8 cellular contexts compared by ENCODE assay signal in the genomic region with DNA sequence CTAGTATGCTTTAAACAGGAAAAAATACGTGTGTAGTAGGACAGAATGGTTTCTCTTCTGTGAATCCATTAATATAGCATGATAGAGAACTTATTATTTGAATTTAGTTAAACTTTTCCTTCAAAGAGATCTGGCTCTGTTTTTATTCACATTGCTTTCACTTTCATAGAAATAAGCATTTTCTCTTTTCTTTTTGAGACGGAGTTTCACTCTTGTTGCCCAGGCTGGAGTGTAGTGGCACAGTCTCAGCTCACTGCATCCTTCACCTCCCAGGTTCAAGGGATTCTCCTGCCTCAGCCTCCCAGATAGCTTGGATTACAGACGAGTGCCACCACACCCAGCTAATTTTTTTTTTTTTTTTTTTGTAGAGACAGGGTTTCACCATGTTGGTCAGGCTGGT. TPM values are rescaled to one million over a fixed set of nuclear protein-coding genes. Genes with fewer than 3 reads are reported as not detected.
DNase-seq lines count a peak whose midpoint lies in the region; ATAC-seq and TF ChIP-seq lines count a peak whose summit lies in the region.
"Not testable (repeated sequence)": the region's sequence is repeated elsewhere in the genome, so short reads cannot be mapped to it uniquely, and the experiment has no call there.

No MANE protein-coding gene starts in this region.

- H3K79me2 ChIP-seq in MM.1S (ENCODE audit: low read length) = not testable (repeated sequence)

- intact Hi-C loops in natural killer cell (cut with micrococcal nuclease) = not testable (repeated sequence)

- H3K27ac ChIP-seq in CD4-positive, CD25-positive, alpha-beta regulatory T cell (ENCODE audit: insufficient read depth, low read length, poor library complexity, severe bottlenecking); MM.1S (ENCODE audit: low read length): not testable (repeated sequence)

- peak overlapping the region; percentile 42 for H3K4me3 ChIP-seq in CD4-positive, CD25-positive, alpha-beta regulatory T cell (ENCODE audit: low read depth, low read length)
- H3K4me3 ChIP-seq in MM.1S (ENCODE audit: low read length) = not testable (repeated sequence)

- POLR2A ChIA-PET in activated CD4-positive, alpha-beta T cell treated with anti-CD3 and anti-CD28 coated beads, Interleukin-2, amount 10 ng/mL, durations not matched to agents 7 days and 5 days (lab: Charles Lee) = not testable (repeated sequence)

- DNase-seq in CD4-positive, CD25-positive, alpha-beta regulatory T cell = peak in 1 of 3 donors; percentile 31
- peak; percentile 20 for DNase-seq in MM.1S
- not testable (repeated sequence) for DNase-seq in T-helper 17 cell; activated T-cell treated with anti-CD3 and anti-CD28 coated beads, Interleukin-2, amount 50 U/mL, for 24 hours; activated naive CD8-positive, alpha-beta T cell treated with anti-CD3 and anti-CD28 coated beads, Interleukin-2, amount 50 U/mL, for 24 hours; natural killer cell
- DNase-seq in activated CD4-positive, alpha-beta T cell treated with anti-CD3 and anti-CD28 coated beads, Interleukin-2, amount 10 ng/mL, durations not matched to agents 7 days and 5 days = peak; percentile 19
- DNase-seq in activated naive CD4-positive, alpha-beta T cell treated with anti-CD3 and anti-CD28 coated beads, Interleukin-2, amount 10 ng/mL, durations not matched to agents 7 days and 5 days = peak; percentile 25

- not testable (repeated sequence) for H3K27me3 ChIP-seq in CD4-positive, CD25-positive, alpha-beta regulatory T cell (ENCODE audit: control insufficient read depth, insufficient read depth, low read length); MM.1S (replicated peaks; ENCODE audit: insufficient read depth, low read length)

- TF ChIP-seq CTCF in MM.1S (IDR thresholded peaks at IDR 0.05; ENCODE audit: low read length); natural killer cell (IDR thresholded peaks at IDR 0.05): not testable (repeated sequence)

- peaks cover 78% of the 10 kb centered on the region for H3K36me3 ChIP-seq in CD4-positive, CD25-positive, alpha-beta regulatory T cell (ENCODE audit: control insufficient read depth, insufficient read depth, low read length)
- H3K36me3 ChIP-seq in MM.1S (replicated peaks; ENCODE audit: insufficient read depth, low read length) = not testable (repeated sequence)

- not testable (repeated sequence) for H3K9me3 Mint-ChIP-seq in CD4-positive, CD25-positive, alpha-beta regulatory T cell; activated CD4-positive, alpha-beta T cell treated with anti-CD3 and anti-CD28 coated beads, Interleukin-2, amount 10 ng/mL, durations not matched to agents 7 days and 5 days; activated T-cell treated with anti-CD3 and anti-CD28 coated beads, Interleukin-2, amount 50 U/mL, for 24 hours; activated naive CD4-positive, alpha-beta T cell treated with anti-CD3 and anti-CD28 coated beads, Interleukin-2, amount 10 ng/mL, durations not matched to agents 7 days and 5 days; activated naive CD8-positive, alpha-beta T cell treated with anti-CD3 and anti-CD28 coated beads, Interleukin-2, amount 50 U/mL, for 24 hours; natural killer cell

- not testable (repeated sequence) for ATAC-seq in CD4-positive, CD25-positive, alpha-beta regulatory T cell (ENCODE audit: low read depth in 2 of 2); T-helper 17 cell; activated naive CD8-positive, alpha-beta T cell treated with anti-CD3 and anti-CD28 coated beads, Interleukin-2, amount 50 U/mL, for 24 hours
- ATAC-seq in natural killer cell = peak in 1 of 3 donors; percentile 41

- not testable (repeated sequence) for H2AFZ ChIP-seq in MM.1S (ENCODE audit: low read length)

- peak overlapping the region in 1 of 3 donors; percentile 57 for H3K27ac Mint-ChIP-seq in CD4-positive, CD25-positive, alpha-beta regulatory T cell
- peak overlapping the region; percentile 75 for H3K27ac Mint-ChIP-seq in T-helper 17 cell
- peak overlapping the region; percentile 60 for H3K27ac Mint-ChIP-seq in activated CD4-positive, alpha-beta T cell treated with anti-CD3 and anti-CD28 coated beads, Interleukin-2, amount 10 ng/mL, durations not matched to agents 7 days and 5 days
- peak overlapping the region; percentile 64 for H3K27ac Mint-ChIP-seq in activated T-cell treated with anti-CD3 and anti-CD28 coated beads, Interleukin-2, amount 50 U/mL, for 24 hours
- H3K27ac Mint-ChIP-seq in activated naive CD4-positive, alpha-beta T cell treated with anti-CD3 and anti-CD28 coated beads, Interleukin-2, amount 10 ng/mL, durations not matched to agents 7 days and 5 days = peak overlapping the region; percentile 84
- peak overlapping the region; percentile 50 for H3K27ac Mint-ChIP-seq in activated naive CD8-positive, alpha-beta T cell treated with anti-CD3 and anti-CD28 coated beads, Interleukin-2, amount 50 U/mL, for 24 hours
- H3K27ac Mint-ChIP-seq in natural killer cell = peak overlapping the region; percentile 53 to 90

- H3K4me2 ChIP-seq in MM.1S (ENCODE audit: low read depth, low read length) = not testable (repeated sequence)

- peaks cover 12 to 32% (median 16%) of the 10 kb centered on the region in 4 donors for H3K4me1 Mint-ChIP-seq in CD4-positive, CD25-positive, alpha-beta regulatory T cell
- H3K4me1 Mint-ChIP-seq in T-helper 17 cell = not testable (repeated sequence)
- peaks cover 36% of the 10 kb centered on the region for H3K4me1 Mint-ChIP-seq in activated CD4-positive, alpha-beta T cell treated with anti-CD3 and anti-CD28 coated beads, Interleukin-2, amount 10 ng/mL, durations not matched to agents 7 days and 5 days
- peaks cover 24% of the 10 kb centered on the region for H3K4me1 Mint-ChIP-seq in activated T-cell treated with anti-CD3 and anti-CD28 coated beads, Interleukin-2, amount 50 U/mL, for 24 hours (ENCODE audit: low read depth)
- peaks cover 37% of the 10 kb centered on the region for H3K4me1 Mint-ChIP-seq in activated naive CD4-positive, alpha-beta T cell treated with anti-CD3 and anti-CD28 coated beads, Interleukin-2, amount 10 ng/mL, durations not matched to agents 7 days and 5 days
- H3K4me1 Mint-ChIP-seq in activated naive CD8-positive, alpha-beta T cell treated with anti-CD3 and anti-CD28 coated beads, Interleukin-2, amount 50 U/mL, for 24 hours = peaks cover 17% of the 10 kb centered on the region
- peaks cover 24 to 28% of the 10 kb centered on the region in 2 donors for H3K4me1 Mint-ChIP-seq in natural killer cell

- H4K20me1 ChIP-seq in MM.1S (ENCODE audit: insufficient read depth, low read length) = not testable (repeated sequence)

- not testable (repeated sequence) for H3K4me3 Mint-ChIP-seq in CD4-positive, CD25-positive, alpha-beta regulatory T cell; T-helper 17 cell; activated T-cell treated with anti-CD3 and anti-CD28 coated beads, Interleukin-2, amount 50 U/mL, for 24 hours; activated naive CD4-positive, alpha-beta T cell treated with anti-CD3 and anti-CD28 coated beads, Interleukin-2, amount 10 ng/mL, durations not matched to agents 7 days and 5 days; activated naive CD8-positive, alpha-beta T cell treated with anti-CD3 and anti-CD28 coated beads, Interleukin-2, amount 50 U/mL, for 24 hours
- H3K4me3 Mint-ChIP-seq in activated CD4-positive, alpha-beta T cell treated with anti-CD3 and anti-CD28 coated beads, Interleukin-2, amount 10 ng/mL, durations not matched to agents 7 days and 5 days = peak overlapping the region; percentile 12
- peak overlapping the region; percentile 68 for H3K4me3 Mint-ChIP-seq in natural killer cell

- H3K4me1 ChIP-seq in CD4-positive, CD25-positive, alpha-beta regulatory T cell (ENCODE audit: control insufficient read depth, insufficient read depth, low read length, poor library complexity, severe bottlenecking); MM.1S (ENCODE audit: low read length): not testable (repeated sequence)

- not testable (repeated sequence) for H3K9me3 ChIP-seq in CD4-positive, CD25-positive, alpha-beta regulatory T cell (ENCODE audit: control insufficient read depth in 2 of 2, low read length in 2 of 2); MM.1S (replicated peaks; ENCODE audit: insufficient read depth, low read length); T-helper 17 cell (ENCODE audit: control insufficient read depth, low read length, poor library complexity, severe bottlenecking)

- H3K27me3 Mint-ChIP-seq in CD4-positive, CD25-positive, alpha-beta regulatory T cell; T-helper 17 cell; activated CD4-positive, alpha-beta T cell treated with anti-CD3 and anti-CD28 coated beads, Interleukin-2, amount 10 ng/mL, durations not matched to agents 7 days and 5 days; activated T-cell treated with anti-CD3 and anti-CD28 coated beads, Interleukin-2, amount 50 U/mL, for 24 hours; activated naive CD4-positive, alpha-beta T cell treated with anti-CD3 and anti-CD28 coated beads, Interleukin-2, amount 10 ng/mL, durations not matched to agents 7 days and 5 days; activated naive CD8-positive, alpha-beta T cell treated with anti-CD3 and anti-CD28 coated beads, Interleukin-2, amount 50 U/mL, for 24 hours; natural killer cell (ENCODE audit: low read depth in 2 of 2): not testable (repeated sequence)

- not testable (repeated sequence) for H3K9ac ChIP-seq in MM.1S (ENCODE audit: low read length)

- H3K36me3 Mint-ChIP-seq in CD4-positive, CD25-positive, alpha-beta regulatory T cell = peaks cover 45% of the 10 kb centered on the region
- H3K36me3 Mint-ChIP-seq in T-helper 17 cell (ENCODE audit: low read depth) = peaks cover 15% of the 10 kb centered on the region
- peaks cover 48% of the 10 kb centered on the region for H3K36me3 Mint-ChIP-seq in activated CD4-positive, alpha-beta T cell treated with anti-CD3 and anti-CD28 coated beads, Interleukin-2, amount 10 ng/mL, durations not matched to agents 7 days and 5 days (ENCODE audit: low read depth)
- H3K36me3 Mint-ChIP-seq in activated T-cell treated with anti-CD3 and anti-CD28 coated beads, Interleukin-2, amount 50 U/mL, for 24 hours (ENCODE audit: low read depth) = peaks cover 82% of the 10 kb centered on the region
- H3K36me3 Mint-ChIP-seq in activated naive CD4-positive, alpha-beta T cell treated with anti-CD3 and anti-CD28 coated beads, Interleukin-2, amount 10 ng/mL, durations not matched to agents 7 days and 5 days = peaks cover 60% of the 10 kb centered on the region
- H3K36me3 Mint-ChIP-seq in activated naive CD8-positive, alpha-beta T cell treated with anti-CD3 and anti-CD28 coated beads, Interleukin-2, amount 50 U/mL, for 24 hours (ENCODE audit: low read depth) = peaks cover 60% of the 10 kb centered on the region
- peaks cover 15% of the 10 kb centered on the region for H3K36me3 Mint-ChIP-seq in natural killer cell

- H3F3A ChIP-seq in MM.1S (ENCODE audit: insufficient read depth, low read length) = not testable (repeated sequence)

- CTCF ChIA-PET in activated CD4-positive, alpha-beta T cell treated with anti-CD3 and anti-CD28 coated beads, Interleukin-2, amount 10 ng/mL, durations not matched to agents 7 days and 5 days (lab: Charles Lee) = not testable (repeated sequence)
- CTCF ChIA-PET in activated naive CD4-positive, alpha-beta T cell treated with anti-CD3 and anti-CD28 coated beads, Interleukin-2, amount 10 ng/mL, durations not matched to agents 7 days and 5 days (lab: Charles Lee) = interaction anchor here (1.1 kb wide), 1 partner anchor 20 kb away, joined by 3 read pairs; no protein-coding TSS in a partner anchor

- not testable (repeated sequence) for H3K9me2 ChIP-seq in MM.1S (replicated peaks; ENCODE audit: insufficient read depth, low read length)

RNA-seq across cellular contexts. Expression of a gene that starts 7.5 kb away (rescaled TPM):
- 0.10 TPM for total RNA-seq in CD4-positive, CD25-positive, alpha-beta regulatory T cell
- polyA plus RNA-seq in CD4-positive, CD25-positive, alpha-beta regulatory T cell = under 1 TPM in 1 of 4 donors, not detected in 3; 0.05 TPM
- total RNA-seq in T-helper 17 cell (under 1 TPM; 0.15 to 0.23 TPM), natural killer cell (under 1 TPM; 0.53 to 0.93 (median 0.71) TPM)
- under 1 TPM; 0.20 to 0.29 TPM for total RNA-seq in activated CD4-positive, alpha-beta T cell treated with anti-CD3 and anti-CD28 coated beads, Interleukin-2, amount 10 ng/mL, durations not matched to agents 7 days and 5 days
